Comparison of ENCODE assay signal across 9 cellular contexts in genomic region chr9:37026936-37027581, GRCh38. TPM values are rescaled to one million over a fixed set of nuclear protein-coding genes. Genes with fewer than 3 reads are reported as not detected.
A peak's percentile ranks its signal among the peaks of the same experiment; 100 is the strongest.
DNase-seq lines count a peak whose midpoint lies in the region; ATAC-seq, FAIRE-seq and TF ChIP-seq lines count a peak whose summit lies in the region.
"Had no signal": no experiment of that assay in that cellular context is flagged by ENCODE, and none has a peak within 500 bp of the region (broad histone marks: within the 10 kb centered on the region; RNA-seq: fewer than 3 reads in every experiment).

No MANE protein-coding gene starts in this region.

- DNase-seq in GM12891 (ENCODE audit: insufficient read length, low spot score) (no peak), GM12878 (ENCODE audit: low read depth, low spot score) (no peak), osteocyte (ENCODE audit: extremely low spot score, unreplicated experiment) (no peak), Calu3 (no peak), germinal center (ENCODE audit: low spot score) (no peak), cerebellar cortex (ENCODE audit: low spot score) (no peak)

- peak overlapping the region; percentile 68 for H3K4me3 Mint-ChIP-seq in osteocyte (ENCODE audit: unreplicated experiment)
- no peak overlapping the region for H3K4me3 Mint-ChIP-seq in Calu3 (ENCODE audit: low read depth, unreplicated experiment)

- H3K4me1 ChIP-seq in GM12878 (ENCODE audit: control insufficient read depth, insufficient read depth, low read length): peaks cover 26% of the 10 kb centered on the region

- RAD21 ChIA-PET in GM12878 (lab: Charles Lee; ENCODE audit: unreplicated experiment): interaction anchor here (0.6 to 15.2 kb wide), 16 partner anchors 11 to 437 kb away, joined by 3 to 175 read pairs (median 4); no protein-coding TSS in a partner anchor

- no peaks in the 10 kb centered on the region for H3K9me3 ChIP-seq in GM12878 (replicated peaks; ENCODE audit: control insufficient read depth, insufficient read depth, low read length)

- ATAC-seq in HG03354 (IDR thresholded peaks at IDR 0.05; ENCODE audit: poor library complexity, severe bottlenecking, unreplicated experiment) (peak; percentile 2), GM12878 (0 out of 3 replicates have a peak, but pooled peaks have one; percentile 1), GM21367 (IDR thresholded peaks at IDR 0.05; ENCODE audit: unreplicated experiment) (no peak)

- intact Hi-C loops in GM12878 (cut with micrococcal nuclease; ENCODE audit: unreplicated experiment) (loop anchor here (1.0 to 10.0 kb wide), 4 partner anchors 22 to 548 kb away; partner anchors contain the start of gene FBXO10), Calu3 (cut with micrococcal nuclease; ENCODE audit: unreplicated experiment) (no loop called here)

- no peak for TF ChIP-seq POLR2A in GM12891 (IDR thresholded peaks at IDR 0.05; ENCODE audit: low read depth, low read length)
- no peak for TF ChIP-seq POLR2A in GM12878 (IDR thresholded peaks at IDR 0.05; ENCODE audit: low read depth, low read length)

- no peak for TF ChIP-seq RAD21 in GM12878 (IDR thresholded peaks at IDR 0.05; ENCODE audit: insufficient read depth, low read depth, low read length)

- H3K4me1 Mint-ChIP-seq in osteocyte (ENCODE audit: unreplicated experiment) (peaks cover 19% of the 10 kb centered on the region), Calu3 (ENCODE audit: low read depth, unreplicated experiment) (no peaks in the 10 kb centered on the region)

- no peak for FAIRE-seq in GM12891 (lab: Jason Lieb, UNC)
- no peak for FAIRE-seq in GM12878 (lab: Jason Lieb, UNC)

- WGBS in GM12878 (ENCODE audit: insufficient coverage, insufficient replicate concordance, low lambda C conversion rate, missing lambda C conversion rate): 1% methylated on average over 53 of the region's 56 CpGs

- POLR2A ChIA-PET in GM12878 (lab: Charles Lee): interaction anchor here (0.6 to 19.3 kb wide), 22 partner anchors 11 to 1361 kb away, joined by 3 to 354 read pairs (median 4); partner anchors contain the start of gene ZCCHC7

- peak overlapping the region; percentile 77 for H3K4me2 ChIP-seq in GM12878 (ENCODE audit: control insufficient read depth, insufficient read depth)

- peak overlapping the region; percentile 94 for H3K4me3 ChIP-seq in GM12878

- no peaks in the 10 kb centered on the region for H3K27me3 ChIP-seq in GM12878 (replicated peaks in 1 of 2; ENCODE audit: control insufficient read depth in 2 of 2, insufficient read depth in 2 of 2, low read length in 1 of 2)

- no peak for TF ChIP-seq EP300 in GM12878 (IDR thresholded peaks at IDR 0.05; ENCODE audit: borderline replicate concordance in 1 of 2, control insufficient read depth in 1 of 2, low read depth in 2 of 2, low read length in 2 of 2)

- H3K27ac ChIP-seq in GM12878 (ENCODE audit: control insufficient read depth, insufficient read depth): peak overlapping the region; percentile 88

- H3K9ac ChIP-seq in GM12878 (ENCODE audit: control insufficient read depth, insufficient read depth, low read length): peak overlapping the region; percentile 82

- CTCF ChIA-PET in GM12878 (lab: Yijun Ruan, JAX) (interaction anchor here (1.2 to 11.2 kb wide), 6 partner anchors 20 to 384 kb away, joined by 3 to 140 read pairs (median 6); no protein-coding TSS in a partner anchor), Calu3 (lab: Charles Lee) (no interaction called here)

- in situ Hi-C loops in GM12878 (cut with MboI): loop anchor here (5.0 kb wide), 3 partner anchors 150 to 275 kb away; no protein-coding TSS in a partner anchor

- SMC1A ChIA-PET in GM12878 (lab: Charles Lee; ENCODE audit: uncharacterized antibody, unreplicated experiment): interaction anchor here (1.1 to 13.2 kb wide), 8 partner anchors 10 to 302 kb away, joined by 3 to 227 read pairs (median 10); no protein-coding TSS in a partner anchor

- H3K27me3 Mint-ChIP-seq in osteocyte (ENCODE audit: unreplicated experiment) (peaks cover 78% of the 10 kb centered on the region), Calu3 (ENCODE audit: unreplicated experiment) (peaks cover 44% of the 10 kb centered on the region)

- H3K9me3 Mint-ChIP-seq in osteocyte (ENCODE audit: unreplicated experiment) (no peaks in the 10 kb centered on the region), Calu3 (ENCODE audit: low read depth, unreplicated experiment) (no peaks in the 10 kb centered on the region)

- peaks cover 1 to 5% of the 10 kb centered on the region in 2 experiments for H3K36me3 ChIP-seq in GM12878 (ENCODE audit: control insufficient read depth in 2 of 2, insufficient read depth in 2 of 2, low read length in 1 of 2)

- no peak for TF ChIP-seq CTCF in GM12878 (IDR thresholded peaks at IDR 0.05 in 2 of 3, conservative IDR thresholded peaks at IDR 0.05 in 1 of 3; ENCODE audit: control insufficient read depth in 2 of 3, extremely low read depth in 1 of 3, insufficient read depth in 1 of 3, low read depth in 3 of 3, low read length in 3 of 3)
- no peak for TF ChIP-seq CTCF in osteocyte (IDR thresholded peaks at IDR 0.05)
- no peak for TF ChIP-seq CTCF in Calu3 (IDR thresholded peaks at IDR 0.05; ENCODE audit: unreplicated experiment)

- peaks cover 100% of the 10 kb centered on the region for H3K79me2 ChIP-seq in GM12878 (ENCODE audit: control insufficient read depth, insufficient read depth, low read length)

- BruUV-seq in GM12878 (replicated peaks; lab: Mats Ljungman, UMichigan) (no TSS peak), Calu3 (replicated peaks; lab: Mats Ljungman, UMichigan) (no TSS peak)

- H3K27ac Mint-ChIP-seq in osteocyte (ENCODE audit: unreplicated experiment) (no peak overlapping the region), Calu3 (ENCODE audit: unreplicated experiment) (no peak overlapping the region)

- H2AFZ ChIP-seq in GM12878 (ENCODE audit: control insufficient read depth, low read depth, low read length): no peak overlapping the region

- H3K36me3 Mint-ChIP-seq in osteocyte (ENCODE audit: unreplicated experiment): no peaks in the 10 kb centered on the region
- peaks cover 4% of the 10 kb centered on the region for H3K36me3 Mint-ChIP-seq in Calu3 (ENCODE audit: insufficient read depth, unreplicated experiment)

- no peaks in the 10 kb centered on the region; the same call in 1 of the 2 replicates for H4K20me1 ChIP-seq in GM12878 (ENCODE audit: control insufficient read depth, insufficient read depth)

TF ChIP-seq in GM12891, 5 proteins besides CTCF, POLR2A, EP300 and RAD21:
- TF ChIP-seq POLR2AphosphoS5 (IDR thresholded peaks at IDR 0.05; ENCODE audit: low read depth, low read length): no peak
- TF ChIP-seq PAX5 (IDR thresholded peaks at IDR 0.05; ENCODE audit: insufficient read depth, low read length, severe bottlenecking): no peak
- no peak for TF ChIP-seq TAF1 (IDR thresholded peaks at IDR 0.05; ENCODE audit: low read depth, low read length)
- TF ChIP-seq SPI1 (IDR thresholded peaks at IDR 0.05; ENCODE audit: low read depth, low read length): peak; percentile 21; the same call in 1 of the 2 replicates
- no peak for TF ChIP-seq POU2F2 (IDR thresholded peaks at IDR 0.05; ENCODE audit: low read depth, low read length)
TF ChIP-seq in GM12891: peak in this region for 1.

TF ChIP-seq in GM12878, 131 proteins besides CTCF, POLR2A, EP300 and RAD21:
- TF ChIP-seq MLLT1 (IDR thresholded peaks at IDR 0.05) (peak; percentile 14; the same call in 1 of the 2 replicates), SPI1 (IDR thresholded peaks at IDR 0.05; ENCODE audit: borderline replicate concordance, insufficient read depth, low read depth, low read length) (peak; percentile 10; the same call in 1 of the 2 replicates), BCL3 (IDR thresholded peaks at IDR 0.05; ENCODE audit: borderline replicate concordance, insufficient read depth, low read depth, low read length, poor library complexity, severe bottlenecking) (peak; percentile 10), MXI1 (IDR thresholded peaks at IDR 0.05; ENCODE audit: low read depth, low read length) (no peak)

RNA-seq across cellular contexts. Expression of gene PAX5, which starts 7.0 kb away (rescaled TPM):
- 43.1 TPM for polyA plus RNA-seq in GM12891 (2012; ENCODE audit: low read depth, missing spikeins)
- total RNA-seq in GM12878 (2013; cell fraction: nucleolus; rRNA removed): 196 and 209 TPM in 2 replicates
- total RNA-seq in GM12878 (2014; rRNA removed): 45.7 and 45.9 TPM in 2 replicates
- 27.3 and 28.1 TPM in 2 replicates for total RNA-seq in GM12878 (2014; rRNA removed; fragmentation: Illumina TruSeq; extraction: Trizol)
- 118 and 123 TPM in 2 replicates for total RNA-seq in GM12878 (2021)
- polyA plus RNA-seq in GM12878 (2011; ENCODE audit: low read depth): 24.5 TPM
- 12.7 and 23.6 TPM in 2 replicates for polyA plus RNA-seq in GM12878 (2011; rRNA removed)
- polyA plus RNA-seq in GM12878 (2011; cell fraction: cytosol; rRNA removed): 26.7 and 29.9 TPM in 2 replicates
- polyA plus RNA-seq in GM12878 (2011; cell fraction: nucleus; rRNA removed): 57.1 and 80.5 TPM in 2 replicates
- 41.7 and 47.1 TPM in 2 replicates for polyA plus RNA-seq in GM12878 (2012)
- polyA plus RNA-seq in GM12878 (2014; fragmentation: Illumina TruSeq; extraction: Trizol): 29.9 and 48.1 TPM in 2 replicates
- polyA plus RNA-seq in GM12878 (2014; fragmentation: Nextera tagmentation; extraction: Ambion mirVana): 1 to 10 TPM; 2.2 to 2.4 TPM
- polyA plus RNA-seq in GM12878 (2014; rRNA removed): 36.8 and 44.5 TPM in 2 replicates
- polyA plus RNA-seq in GM12878 (2016; fragmentation: Nextera tagmentation; extraction: Ambion mirVana): 10 to 100 TPM; 31.2 to 32.6 TPM
- 57.6 and 59.1 TPM in 2 replicates for polyA minus RNA-seq in GM12878 (2011; rRNA and poly(A)+ RNA removed)
- 23.0 and 30.2 TPM in 2 replicates for polyA minus RNA-seq in GM12878 (2011; cell fraction: cytosol; rRNA and poly(A)+ RNA removed)
- polyA minus RNA-seq in GM12878 (2011; cell fraction: nucleus; rRNA and poly(A)+ RNA removed): 66.4 and 122 TPM in 2 replicates
- total RNA-seq in osteocyte: not detected in 2 replicates
- not detected in 2 replicates for total RNA-seq in Calu3 (2022)
- total RNA-seq: kidney epithelial cell had no signal

Comparison
In these comparisons a context has a peak if more than half of its experiments do, and no peak if none do; other contexts are left out.
1. RNA of gene PAX5, which starts 7.0 kb away (total RNA-seq): 27.3 to 209 TPM in GM12878; not detected in osteocyte and not detected in Calu3; every median in the first group is over 10 times any median in the second.